ENCODE assay signal across 18 cellular contexts in the genomic region with DNA sequence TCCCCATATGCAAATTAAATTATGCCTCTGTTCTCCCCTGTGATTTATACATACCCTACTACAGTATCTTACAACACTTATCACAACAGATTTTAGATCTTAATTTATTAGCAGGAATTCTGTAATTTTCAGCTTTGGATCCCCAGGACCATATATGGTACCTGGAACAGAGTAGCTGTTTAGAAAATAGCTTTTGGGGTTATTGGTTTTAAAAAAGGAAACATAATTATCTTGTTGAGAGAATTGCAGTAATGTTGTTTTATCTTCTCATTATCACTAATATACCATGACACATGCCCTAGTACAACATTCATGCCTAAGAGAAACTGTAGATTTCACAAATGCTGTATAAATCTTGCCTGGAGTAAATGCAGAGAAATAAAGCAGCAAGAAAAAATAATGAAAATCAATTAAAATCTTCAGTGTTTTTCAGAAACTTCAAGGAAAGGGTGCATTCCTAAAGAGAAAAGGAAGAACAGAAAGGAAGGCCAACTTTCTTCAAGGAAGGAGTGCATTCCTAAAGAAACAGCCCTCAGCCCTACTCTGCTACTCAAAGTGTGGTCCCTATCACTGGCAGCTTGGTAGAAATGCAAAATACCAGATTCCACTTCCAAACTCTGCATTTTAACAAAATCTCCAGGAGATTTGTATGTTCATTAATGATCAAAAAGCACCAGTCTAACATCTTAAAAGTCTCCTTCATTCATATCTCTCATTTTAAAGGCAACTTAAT. TPM values are rescaled to one million over a fixed set of nuclear protein-coding genes. Genes with fewer than 3 reads are reported as not detected.
A peak's percentile ranks its signal among the peaks of the same experiment; 100 is the strongest.
DNase-seq lines count a peak whose midpoint lies in the region; ATAC-seq and TF ChIP-seq lines count a peak whose summit lies in the region.
"Had no signal": no experiment of that assay in that cellular context is flagged by ENCODE, and none has a peak within 500 bp of the region (broad histone marks: within the 10 kb centered on the region; RNA-seq: fewer than 3 reads in every experiment).

No MANE protein-coding gene starts in this region.

- no peaks in the 10 kb centered on the region for H3K9me2 ChIP-seq in GM23338 (ENCODE audit: insufficient read depth)
- no peaks in the 10 kb centered on the region for H3K9me2 ChIP-seq in GM23248 (ENCODE audit: insufficient read depth)

- H3K4me1 ChIP-seq in GM23338 (ENCODE audit: insufficient read depth) (peaks cover 32% of the 10 kb centered on the region), HUES48 (ENCODE audit: control insufficient read depth, insufficient read depth, low read length) (peaks cover 48% of the 10 kb centered on the region), mesendoderm (ENCODE audit: control insufficient read depth, low read depth, low read length) (peaks cover 8% of the 10 kb centered on the region), GM23248 (ENCODE audit: insufficient read depth) (peaks cover 7% of the 10 kb centered on the region), uterus (no peaks in the 10 kb centered on the region), ovary (ENCODE audit: insufficient read depth) (no peaks in the 10 kb centered on the region)

- no peaks in the 10 kb centered on the region for H3K9me3 ChIP-seq in HUES48 (ENCODE audit: control insufficient read depth, insufficient read depth, low read length)
- no peaks in the 10 kb centered on the region for H3K9me3 ChIP-seq in GM23248 (ENCODE audit: low read depth)
- no peaks in the 10 kb centered on the region for H3K9me3 ChIP-seq in uterus
- no peaks in the 10 kb centered on the region for H3K9me3 ChIP-seq in ovary
- H3K9me3 ChIP-seq: HAP-1 had no signal

- in situ Hi-C loops in GM23248 (cut with MboI), result no loop called here

- no peak overlapping the region for H2BK120ac ChIP-seq in mesendoderm (ENCODE audit: low read depth, low read length)

- H3K4ac ChIP-seq in mesendoderm (ENCODE audit: low read depth, low read length), result no peak overlapping the region

- H3K27ac Mint-ChIP-seq in GM23338, result no peak overlapping the region
- H3K27ac Mint-ChIP-seq: CD4-positive, alpha-beta T cell; IgD-negative memory B cell had no signal

- no peak overlapping the region for H4K8ac ChIP-seq in mesendoderm (ENCODE audit: low read depth, low read length)

- H3K4me2 ChIP-seq in GM23338 (0 out of 2 replicates have a peak overlapping the region, but pooled peaks have one; percentile 3), mesendoderm (ENCODE audit: low read length) (no peak overlapping the region), GM23248 (ENCODE audit: unreplicated experiment) (no peak overlapping the region)

- TF ChIP-seq POLR2A in uterus (IDR thresholded peaks at IDR 0.05), result no peak
- no peak for TF ChIP-seq POLR2A in ovary (IDR thresholded peaks at IDR 0.05)

- H3K36me3 ChIP-seq in GM23338 (ENCODE audit: insufficient read depth) (no peaks in the 10 kb centered on the region), HUES48 (ENCODE audit: control insufficient read depth, insufficient read depth, low read length) (no peaks in the 10 kb centered on the region), mesendoderm (ENCODE audit: control insufficient read depth, insufficient read depth, low read length) (no peaks in the 10 kb centered on the region), GM23248 (ENCODE audit: low read depth) (no peaks in the 10 kb centered on the region), uterus (no peaks in the 10 kb centered on the region), ovary (no peaks in the 10 kb centered on the region)
- H3K36me3 ChIP-seq: HAP-1 had no signal

- no peak overlapping the region for H4K5ac ChIP-seq in mesendoderm (ENCODE audit: low read length)

- no peak overlapping the region for H3K56ac ChIP-seq in mesendoderm (ENCODE audit: low read length)

- DNase-seq in GM23338 (ENCODE audit: low spot score) (peak; percentile 41), SK-N-DZ (ENCODE audit: low spot score) (peak; percentile 4), mesendoderm (peak; percentile 12), GM23248 (no peak), uterus (no peak), ovary (no peak), T1000 (lab: John Stamatoyannopoulos, UW) (no peak)
- DNase-seq: AML-193; CD4-positive, alpha-beta T cell; DMS153; DMS79; GDM1; KBM-7 had no signal

- H4K20me1 ChIP-seq in GM23338 (replicated peaks; ENCODE audit: insufficient read depth) (no peaks in the 10 kb centered on the region), GM23248 (ENCODE audit: insufficient read depth) (no peaks in the 10 kb centered on the region)

- no peak overlapping the region for H2AFZ ChIP-seq in GM23338
- H2AFZ ChIP-seq in GM23248, result no peak overlapping the region

- no peak for TF ChIP-seq CTCF in GM23338 (conservative IDR thresholded peaks at IDR 0.05; ENCODE audit: low read depth in 2 of 2)
- TF ChIP-seq CTCF in uterus (IDR thresholded peaks at IDR 0.05), result no peak
- no peak for TF ChIP-seq CTCF in ovary (IDR thresholded peaks at IDR 0.05)

- H3K4me3 ChIP-seq in GM23338 (no peak overlapping the region), HUES48 (ENCODE audit: low read depth, low read length) (no peak overlapping the region), mesendoderm (ENCODE audit: low read length) (no peak overlapping the region), GM23248 (no peak overlapping the region), uterus (no peak overlapping the region), ovary (no peak overlapping the region)
- H3K4me3 ChIP-seq: HAP-1 had no signal

- H2BK15ac ChIP-seq in mesendoderm (replicated peaks; ENCODE audit: low read depth), result no peak overlapping the region

- H3K18ac ChIP-seq in mesendoderm (ENCODE audit: low read length), result no peak overlapping the region

- H3K9ac ChIP-seq in HUES48 (ENCODE audit: low read depth, low read length), result no peak overlapping the region
- H3K9ac ChIP-seq in mesendoderm (ENCODE audit: low read length), result no peak overlapping the region
- no peak overlapping the region for H3K9ac ChIP-seq in GM23248

- H2AK5ac ChIP-seq in mesendoderm (ENCODE audit: low read length), result no peak overlapping the region

- no peak for TF ChIP-seq EP300 in ovary (IDR thresholded peaks at IDR 0.05)

- peaks cover 24% of the 10 kb centered on the region for H3K4me1 Mint-ChIP-seq in GM23338
- H3K4me1 Mint-ChIP-seq: IgD-negative memory B cell had no signal

- no peaks in the 10 kb centered on the region for H3K79me2 ChIP-seq in GM23338 (replicated peaks; ENCODE audit: insufficient read depth)
- H3K79me2 ChIP-seq in mesendoderm (ENCODE audit: control insufficient read depth, insufficient read depth, low read length), result no peaks in the 10 kb centered on the region
- H3K79me2 ChIP-seq in GM23248 (ENCODE audit: insufficient read depth), result no peaks in the 10 kb centered on the region

- no peak overlapping the region for H2BK5ac ChIP-seq in mesendoderm (ENCODE audit: low read length)

- no peak overlapping the region for H3K4me3 Mint-ChIP-seq in GM23338
- H3K4me3 Mint-ChIP-seq: CD4-positive, alpha-beta T cell; IgD-negative memory B cell had no signal

- no peaks in the 10 kb centered on the region; the same call in 1 of the 3 replicates for H3K36me3 Mint-ChIP-seq in GM23338 (ENCODE audit: low read depth)

- no peaks in the 10 kb centered on the region for H3K79me1 ChIP-seq in mesendoderm (ENCODE audit: low read length)

- H3F3A ChIP-seq in GM23338 (replicated peaks; ENCODE audit: low read depth) (no peaks in the 10 kb centered on the region), GM23248 (ENCODE audit: insufficient read depth) (no peaks in the 10 kb centered on the region)

- H3K9me3 Mint-ChIP-seq in GM23338, result peaks cover 2% of the 10 kb centered on the region; the same call in 1 of the 3 replicates
- H3K9me3 Mint-ChIP-seq: CD4-positive, alpha-beta T cell had no signal

- H3K27ac ChIP-seq in GM23338 (ENCODE audit: low read depth) (no peak overlapping the region), HUES48 (ENCODE audit: low read depth, low read length) (peak overlapping the region; percentile 32), mesendoderm (ENCODE audit: low read depth, low read length) (no peak overlapping the region), GM23248 (no peak overlapping the region), uterus (no peak overlapping the region), ovary (no peak overlapping the region)
- H3K27ac ChIP-seq: C4-2B had no signal

- peaks cover 6% of the 10 kb centered on the region for H3K27me3 Mint-ChIP-seq in GM23338 (ENCODE audit: insufficient read depth, low read depth, poor library complexity)
- H3K27me3 Mint-ChIP-seq: CD4-positive, alpha-beta T cell had no signal

- H3K27me3 ChIP-seq in GM23338 (ENCODE audit: insufficient read depth) (no peaks in the 10 kb centered on the region), HUES48 (ENCODE audit: control insufficient read depth, insufficient read depth, low read length) (no peaks in the 10 kb centered on the region), mesendoderm (ENCODE audit: insufficient read depth, low read length, poor library complexity) (no peaks in the 10 kb centered on the region), GM23248 (replicated peaks; ENCODE audit: insufficient read depth) (no peaks in the 10 kb centered on the region), uterus (no peaks in the 10 kb centered on the region), ovary (no peaks in the 10 kb centered on the region)

- H3K23ac ChIP-seq in mesendoderm (ENCODE audit: low read length), result no peak overlapping the region

- intact Hi-C loops in uterus (cut with DNase I; ENCODE audit: low total_unique reads), result no loop called here
- intact Hi-C loops in ovary (cut with DNase I), result no loop called here

- ATAC-seq in GM23338, result peak; percentile 64
- ATAC-seq: HepG2 had no signal

TF ChIP-seq in GM23338, 12 proteins besides CTCF, POLR2A, EP300 and RAD21 (continues in another document):
- no peak for TF ChIP-seq ZNF331 (CRISPR knock-in tag; IDR thresholded peaks at IDR 0.05; ENCODE audit: low read depth)

RNA-seq across cellular contexts. Expression of a gene that starts 37.1 kb away (rescaled TPM):
- 3.0 and 3.8 TPM in 2 replicates for total RNA-seq in GM23338 (2014; rRNA removed; shearing (Covaris generic))
- polyA plus RNA-seq in GM23338 (2016; fragmentation: Nextera tagmentation; extraction: Ambion mirVana), result 6.8 and 7.2 TPM in 2 replicates
- 2.4 and 2.7 TPM in 2 replicates for polyA plus RNA-seq in SK-N-DZ (2014; cell fraction: cytosol; rRNA removed)
- 5.1 and 8.6 TPM in 2 replicates for polyA plus RNA-seq in SK-N-DZ (2014; cell fraction: nucleus; rRNA removed)
- polyA plus RNA-seq in mesendoderm (2013, experiment 1 of 2), result 1.1 TPM
- 1.5 TPM for polyA plus RNA-seq in mesendoderm (2013, experiment 2 of 2)
- 0.43 and 1.1 TPM in 2 replicates for total RNA-seq in GM23248 (2014; rRNA removed; shearing (Covaris generic))
- polyA plus RNA-seq in GM23248 (2016; fragmentation: Nextera tagmentation; extraction: Ambion mirVana), result 0.73 and 1.2 TPM in 2 replicates
- 10 to 100 TPM in 1 of 4 donors, 1 to 10 TPM in 3; 1.0 to 44.1 (median 4.3) TPM for total RNA-seq in uterus
- total RNA-seq in ovary, result 10 to 100 TPM in 3 of 7 donors, 1 to 10 TPM in 4; 4.3 to 16.2 (median 9.6) TPM
- polyA plus RNA-seq in ovary, result 1 to 10 TPM; 2.9 to 3.4 TPM
- total RNA-seq: CD4-positive, alpha-beta T cell; HepG2 had no signal
- polyA plus RNA-seq: HepG2, IgD-negative memory B cell had no signal

Comparison
In these comparisons a context has a peak if more than half of its experiments do, and no peak if none do; other contexts are left out.
1. DNase-seq: peak in GM23338 (single experiment), SK-N-DZ (single experiment) and mesendoderm (single experiment); none in GM23248 (single experiment), uterus (0 of 2), ovary (0 of 5) and T1000 (single experiment).